ENCODE assay signal across 8 cellular contexts in genomic region chr2:110610613-110611250, GRCh38. TPM values are rescaled to one million over a fixed set of nuclear protein-coding genes. Genes with fewer than 3 reads are reported as not detected.
DNase-seq lines count a peak whose midpoint lies in the region; ATAC-seq and TF ChIP-seq lines count a peak whose summit lies in the region.
"Not testable (repeated sequence)": the region's sequence is repeated elsewhere in the genome, so short reads cannot be mapped to it uniquely, and the experiment has no call there.

No MANE protein-coding gene starts in this region.

- POLR2A ChIA-PET in CD8-positive, alpha-beta T cell (lab: Charles Lee): not testable (repeated sequence)

- TF ChIP-seq CTCF in CD8-positive, alpha-beta T cell (IDR thresholded peaks at IDR 0.05); omental fat pad (IDR thresholded peaks at IDR 0.05): not testable (repeated sequence)

- not testable (repeated sequence) for H3K27me3 Mint-ChIP-seq in CD8-positive, alpha-beta T cell (ENCODE audit: low read depth); activated T-helper 2 cell treated with anti-CD3 and anti-CD28 coated beads, Interferon-gamma antibody, Interleukin-2, Interleukin-4, amounts not matched to agents 10 μg/mL and 5 μg/mL and 100 μg/mL, durations not matched to agents 14 hours and 24 hours and 36 hours (ENCODE audit: low read depth); stimulated activated naive B cell treated with anti-CD40 and anti-IgM and Interleukin-4, amounts not matched to agents 10 μg/mL and 1 μg/mL and 100 μg/mL, for 72 hours

- H3K9me3 Mint-ChIP-seq in CD8-positive, alpha-beta T cell; activated T-helper 2 cell treated with anti-CD3 and anti-CD28 coated beads, Interferon-gamma antibody, Interleukin-2, Interleukin-4, amounts not matched to agents 10 μg/mL and 5 μg/mL and 100 μg/mL, durations not matched to agents 14 hours and 24 hours and 36 hours; stimulated activated naive B cell treated with anti-CD40 and anti-IgM and Interleukin-4, amounts not matched to agents 10 μg/mL and 1 μg/mL and 100 μg/mL, for 72 hours: not testable (repeated sequence)

- CTCF ChIA-PET in CD8-positive, alpha-beta T cell (lab: Charles Lee): not testable (repeated sequence)

- H3K4me3 ChIP-seq in CD8-positive, alpha-beta T cell (ENCODE audit: low read depth, low read length): not testable (repeated sequence)

- ATAC-seq in CD8-positive, alpha-beta T cell: peak; percentile 53
- ATAC-seq in HG03045 (IDR thresholded peaks at IDR 0.05; ENCODE audit: unreplicated experiment) (peak; percentile 41), omental fat pad (ENCODE audit: low FRiP score) (peak; percentile 56)
- peak; percentile 55 to 71 for ATAC-seq in stimulated activated naive B cell treated with anti-CD40 and anti-IgM and Interleukin-4, amounts not matched to agents 10 μg/mL and 1 μg/mL and 100 μg/mL, for 72 hours (replicated peaks)

- H3K4me3 Mint-ChIP-seq in CD8-positive, alpha-beta T cell: peak overlapping the region; percentile 39
- H3K4me3 Mint-ChIP-seq in activated T-helper 2 cell treated with anti-CD3 and anti-CD28 coated beads, Interferon-gamma antibody, Interleukin-2, Interleukin-4, amounts not matched to agents 10 μg/mL and 5 μg/mL and 100 μg/mL, durations not matched to agents 14 hours and 24 hours and 36 hours (ENCODE audit: low read depth): peak overlapping the region; percentile 37
- not testable (repeated sequence) for H3K4me3 Mint-ChIP-seq in stimulated activated naive B cell treated with anti-CD40 and anti-IgM and Interleukin-4, amounts not matched to agents 10 μg/mL and 1 μg/mL and 100 μg/mL, for 72 hours

- not testable (repeated sequence) for H3K36me3 Mint-ChIP-seq in CD8-positive, alpha-beta T cell; activated T-helper 2 cell treated with anti-CD3 and anti-CD28 coated beads, Interferon-gamma antibody, Interleukin-2, Interleukin-4, amounts not matched to agents 10 μg/mL and 5 μg/mL and 100 μg/mL, durations not matched to agents 14 hours and 24 hours and 36 hours (ENCODE audit: low read depth); stimulated activated naive B cell treated with anti-CD40 and anti-IgM and Interleukin-4, amounts not matched to agents 10 μg/mL and 1 μg/mL and 100 μg/mL, for 72 hours

- not testable (repeated sequence) for H3K27ac ChIP-seq in CD8-positive, alpha-beta T cell (ENCODE audit: low read depth, low read length)

- peak in 3 of 7 experiments; percentile 5 to 30 (median 21) for DNase-seq in CD8-positive, alpha-beta T cell
- DNase-seq in activated CD4-positive, alpha-beta T cell treated with anti-CD3 and anti-CD28 coated beads for 24 hours (ENCODE audit: low read depth in 2 of 2): peak; percentile 6 to 10
- DNase-seq in activated T-helper 2 cell treated with anti-CD3 and anti-CD28 coated beads, Interferon-gamma antibody, Interleukin-2, Interleukin-4, amounts not matched to agents 10 μg/mL and 5 μg/mL and 100 μg/mL, durations not matched to agents 14 hours and 24 hours and 36 hours (ENCODE audit: low spot score); omental fat pad (ENCODE audit: low spot score); stimulated activated naive B cell treated with anti-CD40 and anti-IgM and Interleukin-4, amounts not matched to agents 10 μg/mL and 1 μg/mL and 100 μg/mL, for 72 hours: not testable (repeated sequence)
- peak; percentile 3 for DNase-seq in effector CD4-positive, alpha-beta T cell
- DNase-seq in left kidney (ENCODE audit: low read depth, low spot score): peak; percentile 5

- not testable (repeated sequence) for H3K9me3 ChIP-seq in CD8-positive, alpha-beta T cell (ENCODE audit: low read length)

- H3K27me3 ChIP-seq in CD8-positive, alpha-beta T cell (ENCODE audit: insufficient read depth, low read length): not testable (repeated sequence)

- H3K4me1 ChIP-seq in CD8-positive, alpha-beta T cell (ENCODE audit: insufficient read depth, low read length): not testable (repeated sequence)

- H3K27ac Mint-ChIP-seq in CD8-positive, alpha-beta T cell; activated T-helper 2 cell treated with anti-CD3 and anti-CD28 coated beads, Interferon-gamma antibody, Interleukin-2, Interleukin-4, amounts not matched to agents 10 μg/mL and 5 μg/mL and 100 μg/mL, durations not matched to agents 14 hours and 24 hours and 36 hours; stimulated activated naive B cell treated with anti-CD40 and anti-IgM and Interleukin-4, amounts not matched to agents 10 μg/mL and 1 μg/mL and 100 μg/mL, for 72 hours: not testable (repeated sequence)

- intact Hi-C loops in CD8-positive, alpha-beta T cell (cut with DNase I, micrococcal nuclease); activated T-helper 2 cell treated with anti-CD3 and anti-CD28 coated beads, Interferon-gamma antibody, Interleukin-2, Interleukin-4, amounts not matched to agents 10 μg/mL and 5 μg/mL and 100 μg/mL, durations not matched to agents 14 hours and 24 hours and 36 hours (cut with micrococcal nuclease): not testable (repeated sequence)

- H3K4me1 Mint-ChIP-seq in CD8-positive, alpha-beta T cell (ENCODE audit: low read depth); activated T-helper 2 cell treated with anti-CD3 and anti-CD28 coated beads, Interferon-gamma antibody, Interleukin-2, Interleukin-4, amounts not matched to agents 10 μg/mL and 5 μg/mL and 100 μg/mL, durations not matched to agents 14 hours and 24 hours and 36 hours (ENCODE audit: low read depth); stimulated activated naive B cell treated with anti-CD40 and anti-IgM and Interleukin-4, amounts not matched to agents 10 μg/mL and 1 μg/mL and 100 μg/mL, for 72 hours: not testable (repeated sequence)

- H3K36me3 ChIP-seq in CD8-positive, alpha-beta T cell (ENCODE audit: insufficient read depth, low read length): not testable (repeated sequence)

RNA-seq across cellular contexts. Expression of gene RGPD6, which starts 33.7 kb away (rescaled TPM):
- total RNA-seq in CD8-positive, alpha-beta T cell: 100 to 1,000 TPM in 1 of 2 experiments, 10 to 100 TPM in 1; 96.8 to 288 TPM
- total RNA-seq in activated T-helper 2 cell treated with anti-CD3 and anti-CD28 coated beads, Interferon-gamma antibody, Interleukin-2, Interleukin-4, amounts not matched to agents 10 μg/mL and 5 μg/mL and 100 μg/mL, durations not matched to agents 14 hours and 24 hours and 36 hours: 13.0 and 20.9 TPM in 2 replicates
- 10 to 100 TPM; 39.5 to 67.1 (median 51.2) TPM for total RNA-seq in omental fat pad
